11 cellular contexts compared by ENCODE assay signal in the genomic region with DNA sequence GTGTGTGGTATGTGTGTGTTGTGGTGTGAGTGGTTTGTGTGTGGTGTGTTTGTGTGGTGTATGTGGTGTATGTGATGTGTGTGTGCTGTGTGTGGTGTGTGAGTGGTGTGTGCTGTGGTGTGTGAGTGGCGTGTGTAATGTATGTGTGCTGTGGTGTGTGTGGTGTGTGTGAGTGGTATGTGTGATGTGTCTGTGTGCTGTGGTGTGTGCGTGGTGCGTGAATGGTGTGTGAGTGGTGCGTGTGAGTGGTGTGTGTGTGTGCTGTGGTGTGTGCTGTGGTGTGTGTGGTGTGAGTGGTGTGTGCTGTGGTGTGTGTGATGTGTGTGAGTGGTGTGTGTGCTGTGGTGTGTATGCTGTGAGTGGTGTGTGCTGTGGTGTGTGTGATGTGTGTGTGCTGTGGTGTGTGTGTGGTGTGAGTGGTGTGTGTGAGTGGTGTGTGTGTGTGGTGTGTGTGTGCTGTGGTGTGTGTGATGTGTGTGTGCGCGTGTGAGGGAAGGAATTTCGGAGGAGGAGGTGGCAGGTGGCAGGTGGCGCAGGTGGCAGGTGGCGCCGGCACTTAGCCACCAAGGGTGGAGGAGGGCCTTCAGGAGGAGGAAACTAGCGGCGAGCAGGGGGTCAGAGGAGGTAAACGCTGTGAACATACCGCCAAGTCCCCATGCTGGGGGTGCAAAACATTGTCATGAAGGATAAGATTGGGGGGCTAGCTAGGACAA.
DNase-seq lines count a peak whose midpoint lies in the region; ATAC-seq, FAIRE-seq and TF ChIP-seq lines count a peak whose summit lies in the region.
"Had no signal": no experiment of that assay in that cellular context is flagged by ENCODE, and none has a peak within 500 bp of the region (broad histone marks: within the 10 kb centered on the region; RNA-seq: fewer than 3 reads in every experiment).

No MANE protein-coding gene starts in this region.

- H2BK12ac ChIP-seq in H9 (ENCODE audit: insufficient read length, low read depth, low read length): no peak overlapping the region

- H3K27me3 ChIP-seq in BE2C (no peaks in the 10 kb centered on the region), H9 (ENCODE audit: insufficient read depth, low read length) (no peaks in the 10 kb centered on the region; the same call in 1 of the 2 replicates), K562 (ENCODE audit: control insufficient read depth in 2 of 2, insufficient read depth in 2 of 2, low read length in 2 of 2) (peaks cover 0 to 27% of the 10 kb centered on the region in 2 experiments; a peak in 3 of 5 replicates), left lung (peaks cover 0 to 70% of the 10 kb centered on the region in 2 donors)

- no peak for TF ChIP-seq RAD21 in K562 (CRISPR knock-in tag; conservative IDR thresholded peaks at IDR 0.05 in 1 of 2, IDR thresholded peaks at IDR 0.05 in 1 of 2)

- H2AK5ac ChIP-seq in H9 (ENCODE audit: insufficient read length, low read length): no peak overlapping the region

- H3K4me1 Mint-ChIP-seq in H9: peaks cover 0 to 3% of the 10 kb centered on the region in 2 experiments; a peak in 1 of 4 replicates
- H3K4me1 Mint-ChIP-seq in activated T-cell treated with anti-CD3 and anti-CD28 coated beads, Interleukin-2, amount 50 U/mL, for 72 hours (ENCODE audit: low read depth): no peaks in the 10 kb centered on the region

- H3K36me3 ChIP-seq in BE2C: no peaks in the 10 kb centered on the region
- H3K36me3 ChIP-seq in K562 (ENCODE audit: control insufficient read depth, insufficient read depth, low read length): no peaks in the 10 kb centered on the region
- no peaks in the 10 kb centered on the region for H3K36me3 ChIP-seq in left lung

- CTCF ChIA-PET in K562 (lab: Yijun Ruan, JAX; ENCODE audit: low intra/inter-chr PET ratio): no interaction called here

- ATAC-seq in K562 (no peak), left lung (no peak)
- ATAC-seq in activated T-cell treated with anti-CD3 and anti-CD28 coated beads, Interleukin-2, amount 50 U/mL, for 72 hours (replicated peaks in 1 of 2): no peak

- no peak overlapping the region for H3K23ac ChIP-seq in H9 (ENCODE audit: insufficient read length, low read depth, low read length)

- no peak for TF ChIP-seq CTCF in BE2C (IDR thresholded peaks at IDR 0.05; ENCODE audit: low read depth, low read length)
- TF ChIP-seq CTCF in H9 (conservative IDR thresholded peaks at IDR 0.05): no peak
- TF ChIP-seq CTCF in K562 (IDR thresholded peaks at IDR 0.05 in 2 of 3, conservative IDR thresholded peaks at IDR 0.05 in 1 of 3; ENCODE audit: insufficient read depth in 2 of 3, low read depth in 1 of 3, low read length in 3 of 3): no peak
- TF ChIP-seq CTCF in left lung (IDR thresholded peaks at IDR 0.05): no peak

- no peak overlapping the region for H3K4ac ChIP-seq in H9 (ENCODE audit: low read depth, low read length)

- H3K9ac ChIP-seq in H9 (ENCODE audit: extremely low read depth, insufficient read length, low read length) (no peak overlapping the region), K562 (ENCODE audit: insufficient read depth in 1 of 2, low read depth in 2 of 2, low read length in 2 of 2) (peak overlapping the region in 1 of 2 experiments; percentile 52; a peak in 1 of 4 replicates)

- no peak overlapping the region for H3K27ac Mint-ChIP-seq in H9
- H3K27ac Mint-ChIP-seq in activated T-cell treated with anti-CD3 and anti-CD28 coated beads, Interleukin-2, amount 50 U/mL, for 72 hours: no peak overlapping the region
- H3K27ac Mint-ChIP-seq: activated naive CD4-positive, alpha-beta T cell treated with anti-CD3 and anti-CD28 coated beads for 36 hours had no signal

- H2BK20ac ChIP-seq in H9 (ENCODE audit: low read depth, low read length, poor library complexity, severe bottlenecking): no peak overlapping the region

- H3K36me3 Mint-ChIP-seq in H9 (ENCODE audit: insufficient read depth in 1 of 3, low read depth in 3 of 3): no peaks in the 10 kb centered on the region
- H3K36me3 Mint-ChIP-seq in activated T-cell treated with anti-CD3 and anti-CD28 coated beads, Interleukin-2, amount 50 U/mL, for 72 hours (ENCODE audit: insufficient read depth in 2 of 2): no peaks in the 10 kb centered on the region

- TF ChIP-seq POLR2A in K562 (conservative IDR thresholded peaks at IDR 0.05): no peak

- H3K4me3 ChIP-seq in BE2C (ENCODE audit: low read depth, low read length) (peak overlapping the region; percentile 79), K562 (no peak overlapping the region), left lung (no peak overlapping the region)

- H3T11ph ChIP-seq in H9 (ENCODE audit: low read length): no peak overlapping the region

- H3K27ac ChIP-seq in H9 (ENCODE audit: insufficient read length, low read depth, low read length): no peak overlapping the region
- no peak overlapping the region; the same call in 2 of the 3 replicates for H3K27ac ChIP-seq in K562 (ENCODE audit: extremely low read depth, low read depth, low read length)
- no peak overlapping the region for H3K27ac ChIP-seq in left lung

- no peak for FAIRE-seq in K562 (lab: Jason Lieb, UNC)

- no peaks in the 10 kb centered on the region for H3K9me1 ChIP-seq in K562 (ENCODE audit: control insufficient read depth, insufficient read depth, low read length)

- no peak overlapping the region for H3K18ac ChIP-seq in H9 (ENCODE audit: insufficient read length, low read depth, low read length)

- H2BK120ac ChIP-seq in H9 (ENCODE audit: low read depth, low read length, poor library complexity, severe bottlenecking): no peak overlapping the region

- H3K79me2 ChIP-seq in H9 (ENCODE audit: insufficient read depth, low read length) (no peaks in the 10 kb centered on the region), K562 (ENCODE audit: control insufficient read depth, insufficient read depth, low read length) (no peaks in the 10 kb centered on the region)

- 100% methylated on average over 3 of the region's 14 CpGs for WGBS in H9 (ENCODE audit: extremely low coverage, insufficient read length, low lambda C conversion rate)
- 16% methylated on average over 5 of the region's 14 CpGs for WGBS in K562 (ENCODE audit: insufficient coverage, low coverage, missing lambda C conversion rate)

- peaks cover 66% of the 10 kb centered on the region for H3K27me3 Mint-ChIP-seq in H9 (ENCODE audit: low read depth)
- peaks cover 9% of the 10 kb centered on the region for H3K27me3 Mint-ChIP-seq in activated T-cell treated with anti-CD3 and anti-CD28 coated beads, Interleukin-2, amount 50 U/mL, for 72 hours (ENCODE audit: low read depth)

- H4K8ac ChIP-seq in H9 (replicated peaks; ENCODE audit: insufficient read length, low read depth, low read length): peak overlapping the region; percentile 0

- H3K56ac ChIP-seq in H9 (ENCODE audit: insufficient read length, low read depth, low read length): no peak overlapping the region

- no peak overlapping the region for H4K91ac ChIP-seq in H9 (ENCODE audit: insufficient read length, low read depth, low read length)

- H3K9me3 ChIP-seq in BE2C (no peaks in the 10 kb centered on the region), H9 (ENCODE audit: control insufficient read depth, low read depth, low read length) (no peaks in the 10 kb centered on the region), K562 (replicated peaks; ENCODE audit: control insufficient read depth, insufficient read depth, low read depth, low read length) (no peaks in the 10 kb centered on the region), left lung (no peaks in the 10 kb centered on the region)

- H4K20me1 ChIP-seq in H9 (ENCODE audit: control insufficient read depth, insufficient read depth, insufficient read length) (no peaks in the 10 kb centered on the region), K562 (replicated peaks; ENCODE audit: control insufficient read depth, insufficient read depth, low read length) (no peaks in the 10 kb centered on the region)

- DNase-seq in BE2C (no peak), H9 (no peak), NCI-H2171 treated with DMSO at 0.1 percent for 48 hours (lab: John Stamatoyannopoulos, UW) (peak; percentile 65), K562 (ENCODE audit: extremely low read depth in 1 of 4, low spot score in 3 of 4) (no peak), left lung (no peak), iPS-NIHi7 (ENCODE audit: extremely low spot score) (no peak), SKM-1 treated with dmso at 0.1 percent for 144 hours (lab: John Stamatoyannopoulos, UW; ENCODE audit: unreplicated experiment) (no peak)
- DNase-seq in activated T-cell treated with anti-CD3 and anti-CD28 coated beads, Interleukin-2, amount 50 U/mL, for 72 hours: no peak
- DNase-seq: activated naive CD4-positive, alpha-beta T cell treated with anti-CD3 and anti-CD28 coated beads for 36 hours; NCI-H524 treated with DMSO at 0.1 percent for 48 hours; Right ventricle myocardium superior had no signal

- no peak overlapping the region for H2BK15ac ChIP-seq in H9 (ENCODE audit: low read depth, low read length)

- POLR2A ChIA-PET in K562 (lab: Yijun Ruan, JAX): no interaction called here

- TF ChIP-seq EP300 in K562 (IDR thresholded peaks at IDR 0.05; ENCODE audit: low read length): no peak

- no peaks in the 10 kb centered on the region for H3K9me3 Mint-ChIP-seq in H9
- H3K9me3 Mint-ChIP-seq in activated T-cell treated with anti-CD3 and anti-CD28 coated beads, Interleukin-2, amount 50 U/mL, for 72 hours: no peaks in the 10 kb centered on the region
- H3K9me3 Mint-ChIP-seq: activated naive CD4-positive, alpha-beta T cell treated with anti-CD3 and anti-CD28 coated beads for 36 hours had no signal

- no peak overlapping the region for H2AFZ ChIP-seq in H9 (ENCODE audit: low read length)
- peak overlapping the region; percentile 96 for H2AFZ ChIP-seq in K562 (ENCODE audit: low read depth, low read length)

- H3K79me1 ChIP-seq in H9 (ENCODE audit: insufficient read depth, low read depth, low read length, poor library complexity, severe bottlenecking): no peaks in the 10 kb centered on the region

- no peak overlapping the region for H2BK5ac ChIP-seq in H9 (ENCODE audit: insufficient read length, low read length)

- peaks cover 8% of the 10 kb centered on the region for H3K23me2 ChIP-seq in H9 (ENCODE audit: insufficient read length, low read depth, low read length, poor library complexity, severe bottlenecking)

- in situ Hi-C loops in K562 (cut with MboI): no loop called here

- no peak overlapping the region for H3K4me3 Mint-ChIP-seq in H9
- no peak overlapping the region for H3K4me3 Mint-ChIP-seq in activated T-cell treated with anti-CD3 and anti-CD28 coated beads, Interleukin-2, amount 50 U/mL, for 72 hours
- H3K4me3 Mint-ChIP-seq: activated naive CD4-positive, alpha-beta T cell treated with anti-CD3 and anti-CD28 coated beads for 36 hours had no signal

- BruUV-seq in K562 (replicated peaks; lab: Mats Ljungman, UMichigan): no TSS peak

- H3K4me2 ChIP-seq in H9 (ENCODE audit: insufficient read depth, insufficient read length, low read length) (peak overlapping the region; percentile 99), K562 (ENCODE audit: insufficient read depth, low read length) (peak overlapping the region; percentile 83)

- intact Hi-C loops in K562 (cut with micrococcal nuclease) (no loop called here), left lung (cut with DNase I) (no loop called here)

- H3K14ac ChIP-seq in H9 (ENCODE audit: insufficient read depth, low read length): no peak overlapping the region

- H3K4me1 ChIP-seq in BE2C: peaks cover 6% of the 10 kb centered on the region; the same call in 1 of the 2 replicates
- H3K4me1 ChIP-seq in H9 (ENCODE audit: insufficient read depth, low read length): no peaks in the 10 kb centered on the region
- H3K4me1 ChIP-seq in K562 (replicated peaks in 1 of 2; ENCODE audit: control insufficient read depth in 2 of 2, insufficient read depth in 2 of 2, low read length in 2 of 2): peaks cover 6 to 16% of the 10 kb centered on the region in 2 experiments; a peak in 4 of 5 replicates
- H3K4me1 ChIP-seq in left lung: no peaks in the 10 kb centered on the region

- peak overlapping the region; percentile 4 for H4K5ac ChIP-seq in H9 (ENCODE audit: insufficient read length, low read depth, low read length)
